Comparison of ENCODE assay signal across 27 cellular contexts in genomic region chr10:71271626-71272025, GRCh38. TPM values are rescaled to one million over a fixed set of nuclear protein-coding genes. Genes with fewer than 3 reads are reported as not detected.
DNase-seq lines count a peak whose midpoint lies in the region; ATAC-seq and TF ChIP-seq lines count a peak whose summit lies in the region.
"Had no signal": no experiment of that assay in that cellular context is flagged by ENCODE, and none has a peak within 500 bp of the region (broad histone marks: within the 10 kb centered on the region; RNA-seq: fewer than 3 reads in every experiment).

No MANE protein-coding gene starts in this region.

- DNase-seq in HT1080 (ENCODE audit: low read depth) = peak; percentile 20
- peak; percentile 89 for DNase-seq in dermis blood vessel endothelial cell
- DNase-seq in naive thymus-derived CD4-positive, alpha-beta T cell = no peak
- no peak for DNase-seq in D341Med (ENCODE audit: low spot score)
- DNase-seq in PC-9 = no peak
- no peak for DNase-seq in GDM1 (lab: John Stamatoyannopoulos, UW)
- DNase-seq: activated CD4-positive, alpha-beta memory T cell treated with anti-CD3 and anti-CD28 coated beads for 36 hours; activated CD8-positive, alpha-beta memory T cell treated with anti-CD3 and anti-CD28 coated beads, Interleukin-2, amount 50 U/mL, for 48 hours; C1 segment of cervical spinal cord; Calu3; foreskin fibroblast; Karpas-422; left colon; mesendoderm; naive B cell; NCI-H187; NCI-H748 treated with DMSO at 0.1 percent for 48 hours; ovary; stimulated activated CD4-positive, alpha-beta T cell treated with anti-CD3 and anti-CD28 coated beads, Interleukin-12 subunit alpha, Interleukin-12 subunit beta, amount 100 ng/mL, for 4 hours; stimulated activated CD4-positive, alpha-beta T cell treated with anti-CD3 and anti-CD28 coated beads, Interleukin-4, amount 100 ng/mL, for 24 hours; stimulated activated naive B cell treated with anti-CD40 and anti-IgM and Interleukin-4, amounts not matched to agents 10 μg/mL and 1 μg/mL and 100 μg/mL, for 72 hours had no signal

- peak overlapping the region; percentile 54 to 81 (median 72) for H3K4me2 ChIP-seq in BLaER1 treated with 17β-estradiol and CSF1 and Interleukin-3, amounts not matched to agents 10 nM and 100 nM
- H3K4me2 ChIP-seq in PC-9 = no peak overlapping the region

- H3K9ac ChIP-seq in BLaER1 treated with 17β-estradiol and CSF1 and Interleukin-3, amounts not matched to agents 10 nM and 100 nM = peak overlapping the region in 4 of 11 experiments; percentile 6 to 40 (median 25); a peak in 5 of 22 replicates

- no peak overlapping the region for H3K4me3 ChIP-seq in BLaER1 treated with 17β-estradiol and CSF1 and Interleukin-3, amounts not matched to agents 10 nM and 100 nM
- no peak overlapping the region for H3K4me3 ChIP-seq in naive thymus-derived CD4-positive, alpha-beta T cell (ENCODE audit: low read length)
- no peak overlapping the region for H3K4me3 ChIP-seq in PC-9
- H3K4me3 ChIP-seq: ascending aorta, heart right ventricle, ovary, suprapubic skin had no signal

- POLR2A ChIA-PET in naive thymus-derived CD4-positive, alpha-beta T cell (lab: Charles Lee) = no interaction called here
- POLR2A ChIA-PET in PC-9 (lab: Charles Lee; ENCODE audit: unreplicated experiment) = no interaction called here

- BruUV-seq in PC-9 (replicated peaks; lab: Mats Ljungman, UMichigan) = no TSS peak

- H3K27ac Mint-ChIP-seq in naive thymus-derived CD4-positive, alpha-beta T cell = no peak overlapping the region
- H3K27ac Mint-ChIP-seq: activated CD4-positive, alpha-beta memory T cell treated with anti-CD3 and anti-CD28 coated beads for 36 hours; activated T-helper 17 cell treated with anti-CD3 and anti-CD28 coated beads, Interleukin-2, amount 50 U/mL, for 72 hours; naive B cell; stimulated activated naive B cell treated with anti-CD40 and anti-IgM and Interleukin-4, amounts not matched to agents 10 μg/mL and 1 μg/mL and 100 μg/mL, for 72 hours had no signal

- peaks cover 0 to 12% (median 6%) of the 10 kb centered on the region in 7 donors for H3K4me1 Mint-ChIP-seq in naive thymus-derived CD4-positive, alpha-beta T cell
- H3K4me1 Mint-ChIP-seq: activated T-helper 17 cell treated with anti-CD3 and anti-CD28 coated beads, Interleukin-2, amount 50 U/mL, for 72 hours; naive B cell had no signal

- no peaks in the 10 kb centered on the region for H3K9me2 ChIP-seq in PC-9 (ENCODE audit: insufficient read depth)

- H3K9me3 Mint-ChIP-seq in naive thymus-derived CD4-positive, alpha-beta T cell = peaks cover 0 to 1% (median 0%) of the 10 kb centered on the region in 11 donors
- H3K9me3 Mint-ChIP-seq: activated CD4-positive, alpha-beta memory T cell treated with anti-CD3 and anti-CD28 coated beads for 36 hours; activated naive CD4-positive, alpha-beta T cell treated with anti-CD3 and anti-CD28 coated beads, Interleukin-2, amount 50 U/mL, for 72 hours; activated T-helper 17 cell treated with anti-CD3 and anti-CD28 coated beads, Interleukin-2, amount 50 U/mL, for 72 hours; naive B cell; stimulated activated naive B cell treated with anti-CD40 and anti-IgM and Interleukin-4, amounts not matched to agents 10 μg/mL and 1 μg/mL and 100 μg/mL, for 72 hours had no signal

- intact Hi-C loops in naive thymus-derived CD4-positive, alpha-beta T cell (cut with micrococcal nuclease) = no loop called here
- intact Hi-C loops in PC-9 (cut with micrococcal nuclease; ENCODE audit: unreplicated experiment) = loop anchor here (5.0 kb wide), 2 partner anchors 349 to 369 kb away; no protein-coding TSS in a partner anchor

- no peak for TF ChIP-seq CTCF in PC-9 (conservative IDR thresholded peaks at IDR 0.05)

- H3K36me3 Mint-ChIP-seq in naive thymus-derived CD4-positive, alpha-beta T cell = no peaks in the 10 kb centered on the region
- H3K36me3 Mint-ChIP-seq: activated CD4-positive, alpha-beta memory T cell treated with anti-CD3 and anti-CD28 coated beads for 36 hours; activated naive CD4-positive, alpha-beta T cell treated with anti-CD3 and anti-CD28 coated beads, Interleukin-2, amount 50 U/mL, for 72 hours; naive B cell; stimulated activated naive B cell treated with anti-CD40 and anti-IgM and Interleukin-4, amounts not matched to agents 10 μg/mL and 1 μg/mL and 100 μg/mL, for 72 hours had no signal

- CTCF ChIA-PET in naive thymus-derived CD4-positive, alpha-beta T cell (lab: Charles Lee) = interaction anchor here (1.0 kb wide), 1 partner anchor 19 kb away, joined by 3 read pairs; no protein-coding TSS in a partner anchor
- CTCF ChIA-PET in PC-9 (lab: Charles Lee) = interaction anchor here (0.6 kb wide), 1 partner anchor 349 kb away, joined by 4 read pairs; no protein-coding TSS in a partner anchor

- no peaks in the 10 kb centered on the region for H3K36me3 ChIP-seq in BLaER1 treated with 17β-estradiol and CSF1 and Interleukin-3, amounts not matched to agents 10 nM and 100 nM
- H3K36me3 ChIP-seq in naive thymus-derived CD4-positive, alpha-beta T cell (ENCODE audit: control insufficient read depth in 2 of 3, insufficient read depth in 3 of 3, low read length in 3 of 3) = no peaks in the 10 kb centered on the region
- no peaks in the 10 kb centered on the region for H3K36me3 ChIP-seq in PC-9 (ENCODE audit: low read depth)
- H3K36me3 ChIP-seq: ascending aorta, heart right ventricle, ovary, suprapubic skin had no signal

- no peak overlapping the region for H2AFZ ChIP-seq in PC-9

- peak overlapping the region in 7 of 11 experiments; percentile 19 to 49 (median 43); a peak in 11 of 22 replicates for H3K27ac ChIP-seq in BLaER1 treated with 17β-estradiol and CSF1 and Interleukin-3, amounts not matched to agents 10 nM and 100 nM
- H3K27ac ChIP-seq in naive thymus-derived CD4-positive, alpha-beta T cell (ENCODE audit: low read depth, low read length) = no peak overlapping the region
- H3K27ac ChIP-seq in PC-9 = no peak overlapping the region
- H3K27ac ChIP-seq: ascending aorta, ovary, suprapubic skin had no signal

- no peaks in the 10 kb centered on the region for H3K79me2 ChIP-seq in PC-9 (ENCODE audit: low read depth)

- H3F3A ChIP-seq in PC-9 (ENCODE audit: insufficient read depth, low read depth) = 0 out of 2 replicates have a peak, but pooled peaks cover 5% of the 10 kb centered on the region

- no peaks in the 10 kb centered on the region for H3K27me3 Mint-ChIP-seq in naive thymus-derived CD4-positive, alpha-beta T cell
- H3K27me3 Mint-ChIP-seq: activated T-helper 17 cell treated with anti-CD3 and anti-CD28 coated beads, Interleukin-2, amount 50 U/mL, for 72 hours had no signal

- H4K20me1 ChIP-seq in BLaER1 treated with 17β-estradiol and CSF1 and Interleukin-3, amounts not matched to agents 10 nM and 100 nM = peaks cover 0 to 7% (median 0%) of the 10 kb centered on the region in 11 experiments; a peak in 2 of 22 replicates
- no peaks in the 10 kb centered on the region for H4K20me1 ChIP-seq in PC-9 (ENCODE audit: insufficient read depth)

- no peaks in the 10 kb centered on the region for H3K9me3 ChIP-seq in BLaER1 treated with 17β-estradiol and CSF1 and Interleukin-3, amounts not matched to agents 10 nM and 100 nM (replicated peaks in 1 of 11)
- H3K9me3 ChIP-seq in naive thymus-derived CD4-positive, alpha-beta T cell (ENCODE audit: control insufficient read depth in 2 of 3, low read length in 3 of 3) = no peaks in the 10 kb centered on the region
- no peaks in the 10 kb centered on the region for H3K9me3 ChIP-seq in PC-9 (ENCODE audit: insufficient read depth, low read depth)
- H3K9me3 ChIP-seq: ascending aorta, heart right ventricle, ovary, suprapubic skin had no signal

- peaks cover 34 to 56% (median 42%) of the 10 kb centered on the region in 10 experiments for H3K4me1 ChIP-seq in BLaER1 treated with 17β-estradiol and CSF1 and Interleukin-3, amounts not matched to agents 10 nM and 100 nM
- H3K4me1 ChIP-seq in naive thymus-derived CD4-positive, alpha-beta T cell (ENCODE audit: control insufficient read depth in 2 of 2, insufficient read depth in 2 of 2, low read length in 2 of 2) = no peaks in the 10 kb centered on the region
- peaks cover 6% of the 10 kb centered on the region for H3K4me1 ChIP-seq in PC-9 (replicated peaks; ENCODE audit: insufficient read depth)

- peak; percentile 5 for ATAC-seq in naive thymus-derived CD4-positive, alpha-beta T cell
- ATAC-seq: activated naive CD4-positive, alpha-beta T cell treated with anti-CD3 and anti-CD28 coated beads, Interleukin-2, amount 50 U/mL, for 72 hours; activated T-helper 17 cell treated with anti-CD3 and anti-CD28 coated beads, Interleukin-2, amount 50 U/mL, for 72 hours; heart right ventricle; left colon; stimulated activated naive B cell treated with anti-CD40 and anti-IgM and Interleukin-4, amounts not matched to agents 10 μg/mL and 1 μg/mL and 100 μg/mL, for 72 hours had no signal

- H3K4me3 Mint-ChIP-seq in naive thymus-derived CD4-positive, alpha-beta T cell = no peak overlapping the region
- H3K4me3 Mint-ChIP-seq: activated CD4-positive, alpha-beta memory T cell treated with anti-CD3 and anti-CD28 coated beads for 36 hours; activated T-helper 17 cell treated with anti-CD3 and anti-CD28 coated beads, Interleukin-2, amount 50 U/mL, for 72 hours; naive B cell; stimulated activated naive B cell treated with anti-CD40 and anti-IgM and Interleukin-4, amounts not matched to agents 10 μg/mL and 1 μg/mL and 100 μg/mL, for 72 hours had no signal

- H3K27me3 ChIP-seq in BLaER1 treated with 17β-estradiol and CSF1 and Interleukin-3, amounts not matched to agents 10 nM and 100 nM = 0 out of 22 replicates have a peak, but pooled peaks cover 0 to 1% (median 0%) of the 10 kb centered on the region in 11 experiments
- no peaks in the 10 kb centered on the region for H3K27me3 ChIP-seq in naive thymus-derived CD4-positive, alpha-beta T cell (ENCODE audit: control insufficient read depth in 2 of 2, insufficient read depth in 2 of 2, low read length in 2 of 2)
- H3K27me3 ChIP-seq in PC-9 (ENCODE audit: insufficient read depth, low read depth) = no peaks in the 10 kb centered on the region
- H3K27me3 ChIP-seq: ascending aorta, heart right ventricle, ovary, suprapubic skin had no signal

RNA-seq across cellular contexts. Expression of gene SLC29A3, which starts 47.4 kb away (rescaled TPM):
- total RNA-seq in HT1080 (2014; rRNA removed; shearing (Covaris generic)) = 1.4 and 1.6 TPM in 2 replicates
- polyA plus RNA-seq in HT1080 (2015; cell fraction: cytosol; rRNA removed) = 2.2 and 2.8 TPM in 2 replicates
- 1.7 and 1.8 TPM in 2 replicates for polyA plus RNA-seq in HT1080 (2015; cell fraction: nucleus; rRNA removed)
- total RNA-seq in dermis blood vessel endothelial cell = 2.0 and 2.6 TPM in 2 replicates
- 1 to 10 TPM; 3.5 to 7.2 (median 5.1) TPM for total RNA-seq in naive thymus-derived CD4-positive, alpha-beta T cell
- polyA plus RNA-seq in naive thymus-derived CD4-positive, alpha-beta T cell = 10 to 100 TPM in 1 of 2 donors, 1 to 10 TPM in 1; 4.8 to 11.2 TPM
- 24.1 and 35.7 TPM in 2 replicates for total RNA-seq in PC-9 (2021)

RNA-seq across cellular contexts. Expression of gene UNC5B, which starts 59.3 kb away (rescaled TPM):
- total RNA-seq in HT1080 (2014; rRNA removed; shearing (Covaris generic)) = 1.7 and 2.9 TPM in 2 replicates
- 2.5 and 3.5 TPM in 2 replicates for polyA plus RNA-seq in HT1080 (2015; cell fraction: cytosol; rRNA removed)
- 6.3 and 6.9 TPM in 2 replicates for polyA plus RNA-seq in HT1080 (2015; cell fraction: nucleus; rRNA removed)
- total RNA-seq in dermis blood vessel endothelial cell (12.1 and 15.1 TPM in 2 replicates), PC-9 (2021) (1.7 and 2.7 TPM in 2 replicates)
- total RNA-seq in naive thymus-derived CD4-positive, alpha-beta T cell = under 1 TPM in 2 of 5 experiments, not detected in 3; 0.08 TPM
- not detected for polyA plus RNA-seq in naive thymus-derived CD4-positive, alpha-beta T cell
- total RNA-seq: activated naive CD4-positive, alpha-beta T cell treated with anti-CD3 and anti-CD28 coated beads, Interleukin-2, amount 50 U/mL, for 72 hours had no signal

Comparison
In these comparisons a context has a peak if more than half of its experiments do, and no peak if none do; other contexts are left out.
1. H3K27ac ChIP-seq: peak in BLaER1 treated with 17β-estradiol and CSF1 and Interleukin-3, amounts not matched to agents 10 nM and 100 nM (7 of 11); none in naive thymus-derived CD4-positive, alpha-beta T cell (single experiment) and PC-9 (single experiment).
2. DNase-seq: peak in HT1080 (single experiment) and dermis blood vessel endothelial cell (single experiment); none in naive thymus-derived CD4-positive, alpha-beta T cell (0 of 9), D341Med (single experiment), PC-9 (0 of 2) and GDM1 (single experiment).